1 cellular context compared by ENCODE assay signal in genomic region chr2:8574196-8575010, GRCh38.
TF ChIP-seq lines count a peak whose summit lies in the region.

No MANE protein-coding gene starts in this region.

TF ChIP-seq in HepG2, 621 proteins besides CTCF, POLR2A, EP300 and RAD21 (continued from another document and continues in another):
- TF ChIP-seq BCLAF1 (IDR thresholded peaks at IDR 0.05), result no peak
- peak; percentile 82 for TF ChIP-seq KDM2A (CRISPR knock-in tag; IDR thresholded peaks at IDR 0.05; ENCODE audit: borderline replicate concordance, low read depth)
- peak; percentile 53; the same call in 1 of the 2 replicates for TF ChIP-seq ZNF205 (CRISPR knock-in tag; IDR thresholded peaks at IDR 0.05)
- no peak for TF ChIP-seq NPAS2 (CRISPR knock-in tag; IDR thresholded peaks at IDR 0.05; ENCODE audit: borderline replicate concordance)
- peak; percentile 95 for TF ChIP-seq ZSCAN29 (CRISPR knock-in tag; conservative IDR thresholded peaks at IDR 0.05)
- TF ChIP-seq ZMYM3 (CRISPR knock-in tag; IDR thresholded peaks at IDR 0.05), result peak; percentile 88
- TF ChIP-seq HIC2 (CRISPR knock-in tag; IDR thresholded peaks at IDR 0.05; ENCODE audit: low read depth), result peak; percentile 97
- TF ChIP-seq BHLHE40 (IDR thresholded peaks at IDR 0.05; ENCODE audit: low read length), result peak; percentile 24
- peak; percentile 6 for TF ChIP-seq YY1 (IDR thresholded peaks at IDR 0.05; ENCODE audit: insufficient read depth, insufficient replicate concordance, low read depth, low read length)
- no peak for TF ChIP-seq THYN1 (CRISPR knock-in tag; IDR thresholded peaks at IDR 0.05; ENCODE audit: borderline replicate concordance, low read depth)
- peak; percentile 74 for TF ChIP-seq MEIS2 (CRISPR knock-in tag; IDR thresholded peaks at IDR 0.05)
- TF ChIP-seq ZNF770 (CRISPR knock-in tag; IDR thresholded peaks at IDR 0.05), result peak; percentile 83
- TF ChIP-seq CREBL2 (CRISPR knock-in tag; IDR thresholded peaks at IDR 0.05; ENCODE audit: borderline replicate concordance), result no peak
- TF ChIP-seq AHR (CRISPR knock-in tag; IDR thresholded peaks at IDR 0.05), result peak; percentile 65; the same call in 1 of the 2 replicates
- no peak; the same call in 1 of the 2 replicates for TF ChIP-seq JUNB (CRISPR knock-in tag; IDR thresholded peaks at IDR 0.05; ENCODE audit: borderline replicate concordance)
- TF ChIP-seq ZBTB20 (CRISPR knock-in tag; IDR thresholded peaks at IDR 0.05; ENCODE audit: borderline replicate concordance, low read depth), result peak; percentile 96
- no peak for TF ChIP-seq ZXDC (CRISPR knock-in tag; IDR thresholded peaks at IDR 0.05)
- no peak; the same call in 1 of the 2 replicates for TF ChIP-seq IRX3 (CRISPR knock-in tag; IDR thresholded peaks at IDR 0.05; ENCODE audit: borderline replicate concordance, low read depth)
- peak; percentile 60; the same call in 1 of the 2 replicates for TF ChIP-seq RNF2 (conservative IDR thresholded peaks at IDR 0.05; ENCODE audit: low read depth)
- TF ChIP-seq PHB2 (IDR thresholded peaks at IDR 0.05; ENCODE audit: partially characterized antibody), result no peak
- peak; percentile 55 for TF ChIP-seq MIXL1 (CRISPR knock-in tag; IDR thresholded peaks at IDR 0.05)
- no peak; the same call in 1 of the 2 replicates for TF ChIP-seq GATAD1 (CRISPR knock-in tag; IDR thresholded peaks at IDR 0.05)
- TF ChIP-seq ZNF207 (IDR thresholded peaks at IDR 0.05; ENCODE audit: borderline replicate concordance), result no peak
- no peak for TF ChIP-seq ISX (CRISPR knock-in tag; conservative IDR thresholded peaks at IDR 0.05)
- no peak for TF ChIP-seq ATAD3A (CRISPR knock-in tag; IDR thresholded peaks at IDR 0.05)
- peak; percentile 25; the same call in 1 of the 2 replicates for TF ChIP-seq NFYC (CRISPR knock-in tag; IDR thresholded peaks at IDR 0.05)
- no peak for TF ChIP-seq ATRX (CRISPR knock-in tag; IDR thresholded peaks at IDR 0.05; ENCODE audit: borderline replicate concordance)
- TF ChIP-seq ZFP37 (CRISPR knock-in tag; IDR thresholded peaks at IDR 0.05; ENCODE audit: borderline replicate concordance), result 0 out of 2 replicates have a peak, but pooled peaks have one; percentile 18
- TF ChIP-seq ONECUT2 (CRISPR knock-in tag; IDR thresholded peaks at IDR 0.05), result no peak
- no peak for TF ChIP-seq NFIB (CRISPR knock-in tag; IDR thresholded peaks at IDR 0.05; ENCODE audit: borderline replicate concordance)
- TF ChIP-seq ZBTB33 (CRISPR knock-in tag; IDR thresholded peaks at IDR 0.05), result no peak; the same call in 1 of the 2 replicates
- no peak for TF ChIP-seq GRHL1 (CRISPR knock-in tag; conservative IDR thresholded peaks at IDR 0.05)
- TF ChIP-seq ARNTL (CRISPR knock-in tag; IDR thresholded peaks at IDR 0.05), result peak; percentile 95
- TF ChIP-seq HOXA5 (CRISPR knock-in tag; IDR thresholded peaks at IDR 0.05), result peak; percentile 86
- peak; percentile 93 for TF ChIP-seq MEIS1 (CRISPR knock-in tag; IDR thresholded peaks at IDR 0.05; ENCODE audit: borderline replicate concordance)
- TF ChIP-seq RBM22 (optimal IDR thresholded peaks at IDR 0.05; ENCODE audit: low read length), result no peak
- TF ChIP-seq ZNF572 (CRISPR knock-in tag; IDR thresholded peaks at IDR 0.05), result no peak; the same call in 1 of the 2 replicates
- peak; percentile 48 for TF ChIP-seq EEA1 (CRISPR knock-in tag; IDR thresholded peaks at IDR 0.05; ENCODE audit: borderline replicate concordance)
- TF ChIP-seq KLF9 (CRISPR knock-in tag; IDR thresholded peaks at IDR 0.05; ENCODE audit: low read depth), result peak; percentile 22; the same call in 1 of the 2 replicates
- no peak for TF ChIP-seq IKZF1 (IDR thresholded peaks at IDR 0.05)
- TF ChIP-seq ZFAT (CRISPR knock-in tag; conservative IDR thresholded peaks at IDR 0.05), result no peak
- TF ChIP-seq NFE2L1 (CRISPR knock-in tag; IDR thresholded peaks at IDR 0.05; ENCODE audit: borderline replicate concordance), result no peak
- no peak for TF ChIP-seq HNRNPK (IDR thresholded peaks at IDR 0.05; ENCODE audit: low read depth, low read length, poor library complexity, severe bottlenecking)
- TF ChIP-seq KDM5A (IDR thresholded peaks at IDR 0.05; ENCODE audit: borderline replicate concordance, low read length), result no peak; the same call in 1 of the 2 replicates
- no peak for TF ChIP-seq ZNF766 (CRISPR knock-in tag; IDR thresholded peaks at IDR 0.05; ENCODE audit: borderline replicate concordance)
- peak; percentile 48 for TF ChIP-seq SNAPC2 (CRISPR knock-in tag; IDR thresholded peaks at IDR 0.05)
- no peak; the same call in 1 of the 2 replicates for TF ChIP-seq HINFP (CRISPR knock-in tag; IDR thresholded peaks at IDR 0.05; ENCODE audit: low read depth)
- no peak for TF ChIP-seq SETDB1 (CRISPR knock-in tag; IDR thresholded peaks at IDR 0.05; ENCODE audit: borderline replicate concordance)
- no peak for TF ChIP-seq U2AF2 (IDR thresholded peaks at IDR 0.05; ENCODE audit: low read depth, low read length)
- no peak; the same call in 1 of the 2 replicates for TF ChIP-seq ZC3H4 (CRISPR knock-in tag; IDR thresholded peaks at IDR 0.05; ENCODE audit: borderline replicate concordance)
- TF ChIP-seq MAFG (CRISPR knock-in tag; IDR thresholded peaks at IDR 0.05), result no peak
- no peak for TF ChIP-seq SNRNP70 (IDR thresholded peaks at IDR 0.05; ENCODE audit: low read depth, low read length)
- TF ChIP-seq PAF1 (CRISPR knock-in tag; IDR thresholded peaks at IDR 0.05), result no peak
